Comparison of ENCODE assay signal across 1 cellular context in the genomic region with DNA sequence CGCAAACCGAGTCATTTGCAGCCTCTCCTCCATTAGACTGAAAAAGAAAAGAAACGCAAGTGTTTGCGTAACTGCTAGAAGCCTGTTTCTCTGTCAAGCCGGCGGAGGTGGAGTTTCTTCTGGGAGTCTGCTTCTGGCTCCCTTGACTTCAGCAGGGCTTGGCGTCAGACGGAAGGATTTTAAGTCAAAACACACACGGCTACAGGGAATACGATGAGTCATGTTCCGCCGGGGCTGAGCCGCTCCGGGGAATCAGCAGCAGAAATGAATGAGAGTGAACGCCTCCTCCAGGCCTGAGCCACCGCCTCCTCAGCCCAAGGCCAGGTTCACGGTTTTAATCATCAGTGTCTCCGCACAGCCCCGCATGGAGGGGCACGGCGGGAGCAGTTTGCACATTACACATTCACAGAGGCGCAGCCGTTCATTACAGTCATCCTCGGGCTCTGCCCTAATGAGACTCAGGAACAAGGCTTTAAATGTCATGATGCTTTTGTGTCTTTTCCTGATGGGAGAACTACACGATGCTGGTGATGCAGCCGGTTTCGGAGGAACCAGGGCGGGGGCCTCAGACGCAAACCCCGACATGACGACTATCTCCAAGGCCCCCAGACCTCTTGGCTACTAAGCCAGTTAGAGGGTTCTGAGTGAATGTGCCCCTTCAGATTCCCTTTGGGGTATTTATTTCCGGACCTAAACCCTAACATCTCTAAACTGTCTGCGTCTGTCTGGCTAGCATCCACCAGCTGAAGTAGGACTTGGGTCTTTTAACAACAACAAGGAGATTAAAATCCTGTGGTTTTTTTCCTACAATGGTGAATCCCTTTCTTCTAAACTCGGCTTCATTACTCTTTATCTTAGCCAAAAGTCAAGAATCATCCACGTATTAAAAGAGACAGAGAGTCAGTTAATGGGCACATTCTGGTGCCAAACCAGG.
TF ChIP-seq lines count a peak whose summit lies in the region.

No MANE protein-coding gene starts in this region.

TF ChIP-seq in HEK293, 187 proteins besides CTCF, POLR2A, EP300 and RAD21 (continued from another document):
- TF ChIP-seq, protein P1, sequence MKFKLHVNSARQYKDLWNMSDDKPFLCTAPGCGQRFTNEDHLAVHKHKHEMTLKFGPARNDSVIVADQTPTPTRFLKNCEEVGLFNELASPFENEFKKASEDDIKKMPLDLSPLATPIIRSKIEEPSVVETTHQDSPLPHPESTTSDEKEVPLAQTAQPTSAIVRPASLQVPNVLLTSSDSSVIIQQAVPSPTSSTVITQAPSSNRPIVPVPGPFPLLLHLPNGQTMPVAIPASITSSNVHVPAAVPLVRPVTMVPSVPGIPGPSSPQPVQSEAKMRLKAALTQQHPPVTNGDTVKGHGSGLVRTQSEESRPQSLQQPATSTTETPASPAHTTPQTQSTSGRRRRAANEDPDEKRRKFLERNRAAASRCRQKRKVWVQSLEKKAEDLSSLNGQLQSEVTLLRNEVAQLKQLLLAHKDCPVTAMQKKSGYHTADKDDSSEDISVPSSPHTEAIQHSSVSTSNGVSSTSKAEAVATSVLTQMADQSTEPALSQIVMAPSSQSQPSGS (tag by site-specific recombination; IDR thresholded peaks at IDR 0.05; ENCODE audit: low read depth) = no peak
- TF ChIP-seq ZSCAN30 (tag by site-specific recombination; IDR thresholded peaks at IDR 0.05) = no peak
- TF ChIP-seq ZNF677 (tag by site-specific recombination; IDR thresholded peaks at IDR 0.05) = no peak
- TF ChIP-seq TRIM28 (IDR thresholded peaks at IDR 0.05; ENCODE audit: borderline replicate concordance, low read length) = peak; percentile 87; the same call in 1 of the 2 replicates
- TF ChIP-seq HOXC10 (CRISPR knock-in tag; IDR thresholded peaks at IDR 0.05) = no peak
- TF ChIP-seq SP7 (tag by site-specific recombination; IDR thresholded peaks at IDR 0.05) = peak; percentile 59; the same call in 1 of the 2 replicates
- TF ChIP-seq ZNF843 (tag by site-specific recombination; IDR thresholded peaks at IDR 0.05) = no peak
- no peak for TF ChIP-seq ZNF626 (tag by site-specific recombination; IDR thresholded peaks at IDR 0.05)
- peak; percentile 38; the same call in 1 of the 2 replicates for TF ChIP-seq ZEB2 (tag by site-specific recombination; IDR thresholded peaks at IDR 0.05)
- TF ChIP-seq, protein P2, sequence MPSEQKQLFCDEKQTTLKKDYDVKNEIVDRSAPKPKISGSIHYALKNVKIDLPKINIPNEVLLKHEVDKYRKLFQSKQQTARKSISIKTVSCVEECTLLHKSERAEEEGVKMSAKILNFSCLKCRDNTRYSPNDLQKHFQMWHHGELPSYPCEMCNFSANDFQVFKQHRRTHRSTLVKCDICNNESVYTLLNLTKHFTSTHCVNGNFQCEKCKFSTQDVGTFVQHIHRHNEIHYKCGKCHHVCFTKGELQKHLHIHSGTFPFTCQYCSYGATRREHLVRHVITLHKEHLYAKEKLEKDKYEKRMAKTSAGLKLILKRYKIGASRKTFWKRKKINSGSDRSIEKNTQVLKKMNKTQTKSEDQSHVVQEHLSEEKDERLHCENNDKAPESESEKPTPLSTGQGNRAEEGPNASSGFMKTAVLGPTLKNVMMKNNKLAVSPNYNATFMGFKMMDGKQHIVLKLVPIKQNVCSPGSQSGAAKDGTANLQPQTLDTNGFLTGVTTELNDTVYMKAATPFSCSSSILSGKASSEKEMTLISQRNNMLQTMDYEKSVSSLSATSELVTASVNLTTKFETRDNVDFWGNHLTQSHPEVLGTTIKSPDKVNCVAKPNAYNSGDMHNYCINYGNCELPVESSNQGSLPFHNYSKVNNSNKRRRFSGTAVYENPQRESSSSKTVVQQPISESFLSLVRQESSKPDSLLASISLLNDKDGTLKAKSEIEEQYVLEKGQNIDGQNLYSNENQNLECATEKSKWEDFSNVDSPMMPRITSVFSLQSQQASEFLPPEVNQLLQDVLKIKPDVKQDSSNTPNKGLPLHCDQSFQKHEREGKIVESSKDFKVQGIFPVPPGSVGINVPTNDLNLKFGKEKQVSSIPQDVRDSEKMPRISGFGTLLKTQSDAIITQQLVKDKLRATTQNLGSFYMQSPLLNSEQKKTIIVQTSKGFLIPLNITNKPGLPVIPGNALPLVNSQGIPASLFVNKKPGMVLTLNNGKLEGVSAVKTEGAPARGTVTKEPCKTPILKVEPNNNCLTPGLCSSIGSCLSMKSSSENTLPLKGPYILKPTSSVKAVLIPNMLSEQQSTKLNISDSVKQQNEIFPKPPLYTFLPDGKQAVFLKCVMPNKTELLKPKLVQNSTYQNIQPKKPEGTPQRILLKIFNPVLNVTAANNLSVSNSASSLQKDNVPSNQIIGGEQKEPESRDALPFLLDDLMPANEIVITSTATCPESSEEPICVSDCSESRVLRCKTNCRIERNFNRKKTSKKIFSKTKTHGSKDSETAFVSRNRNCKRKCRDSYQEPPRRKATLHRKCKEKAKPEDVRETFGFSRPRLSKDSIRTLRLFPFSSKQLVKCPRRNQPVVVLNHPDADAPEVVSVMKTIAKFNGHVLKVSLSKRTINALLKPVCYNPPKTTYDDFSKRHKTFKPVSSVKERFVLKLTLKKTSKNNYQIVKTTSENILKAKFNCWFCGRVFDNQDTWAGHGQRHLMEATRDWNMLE (tag by site-specific recombination; conservative IDR thresholded peaks at IDR 0.05; ENCODE audit: low read depth) = 0 out of 2 replicates have a peak, but pooled peaks have one; percentile 31
- TF ChIP-seq ZNF366 (tag by site-specific recombination; conservative IDR thresholded peaks at IDR 0.05) = peak; percentile 61; the same call in 1 of the 2 replicates
- TF ChIP-seq ZNF600 (tag by site-specific recombination; IDR thresholded peaks at IDR 0.05) = peak; percentile 95
- TF ChIP-seq ZNF184 (tag by site-specific recombination; IDR thresholded peaks at IDR 0.05) = 0 out of 2 replicates have a peak, but pooled peaks have one; percentile 50
- TF ChIP-seq ZNF830 (tag by site-specific recombination; IDR thresholded peaks at IDR 0.05; ENCODE audit: low read depth) = no peak
- TF ChIP-seq GLIS1 (tag by site-specific recombination; IDR thresholded peaks at IDR 0.05) = peak; percentile 38
- TF ChIP-seq ZNF792 (tag by site-specific recombination; IDR thresholded peaks at IDR 0.05) = no peak
- TF ChIP-seq ZNF571 (tag by site-specific recombination; IDR thresholded peaks at IDR 0.05) = no peak
- TF ChIP-seq ZNF664 (tag by site-specific recombination; IDR thresholded peaks at IDR 0.05) = no peak
- no peak for TF ChIP-seq ZNF121 (tag by site-specific recombination; IDR thresholded peaks at IDR 0.05)
- TF ChIP-seq ZNF621 (tag by site-specific recombination; IDR thresholded peaks at IDR 0.05) = no peak
- TF ChIP-seq ZNF112 (tag by site-specific recombination; IDR thresholded peaks at IDR 0.05) = no peak
